In genomic region chr1:22383526-22384291, GRCh38 we compare ENCODE assay signal across 1 cellular context.
TF ChIP-seq lines count a peak whose summit lies in the region.

No MANE protein-coding gene starts in this region.

TF ChIP-seq in GM12878, 131 proteins besides CTCF, POLR2A, EP300 and RAD21 (continued from another document):
- TF ChIP-seq SIN3A (IDR thresholded peaks at IDR 0.05; ENCODE audit: low read depth, low read length) (no peak), ZNF687 (IDR thresholded peaks at IDR 0.05) (no peak), ZNF207 (IDR thresholded peaks at IDR 0.05; ENCODE audit: borderline replicate concordance) (no peak)
